Comparison of ENCODE assay signal across 8 cellular contexts in the genomic region with DNA sequence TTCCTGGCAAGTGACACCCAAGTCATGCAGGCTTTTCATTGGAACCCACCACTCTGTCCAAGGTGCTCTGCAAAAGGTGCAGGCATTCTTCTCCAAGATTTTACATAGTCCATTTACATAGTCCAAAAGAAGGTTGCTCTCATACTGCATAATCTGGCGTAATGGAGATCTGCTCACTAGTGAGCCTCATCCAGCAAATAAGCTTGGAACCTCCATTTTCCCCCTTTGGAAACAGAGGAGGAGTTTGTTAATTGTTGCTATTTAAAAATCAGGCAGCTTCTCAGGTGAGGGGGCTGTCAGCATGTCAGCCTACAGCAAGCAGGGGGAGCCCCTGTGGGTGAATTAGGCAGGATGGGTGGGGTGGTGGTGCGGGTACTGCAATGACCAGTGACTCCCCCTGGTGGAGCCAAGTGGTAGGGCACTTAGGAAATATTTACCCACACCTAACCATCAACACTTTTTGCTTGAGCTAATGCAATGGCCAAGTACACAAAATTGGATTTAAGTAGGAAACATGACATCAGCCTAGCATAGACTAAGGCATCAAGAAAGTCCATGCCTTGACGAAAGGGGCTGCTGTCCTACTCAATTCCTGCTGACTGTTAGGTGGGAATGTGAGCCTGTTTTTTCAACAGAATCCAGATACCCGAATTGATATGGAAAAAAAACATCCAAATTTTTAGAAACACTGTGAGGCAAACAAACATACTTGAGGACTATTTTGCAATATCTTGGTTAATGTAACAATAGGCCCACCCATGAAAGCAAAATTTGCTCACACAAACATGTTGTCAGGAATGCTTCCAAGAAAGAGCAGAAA.
DNase-seq lines count a peak whose midpoint lies in the region; ATAC-seq, FAIRE-seq and TF ChIP-seq lines count a peak whose summit lies in the region.

No MANE protein-coding gene starts in this region.

- H4K20me1 ChIP-seq in HCT116 (ENCODE audit: insufficient read depth), result no peaks in the 10 kb centered on the region; the same call in 1 of the 2 replicates
- H4K20me1 ChIP-seq in HepG2 (ENCODE audit: insufficient read depth, low read length), result peaks cover 48% of the 10 kb centered on the region

- H3K27me3 ChIP-seq in HCT116 (ENCODE audit: insufficient read depth, low read length), result no peaks in the 10 kb centered on the region
- no peaks in the 10 kb centered on the region for H3K27me3 ChIP-seq in HepG2 (ENCODE audit: control insufficient read depth in 1 of 2, insufficient read depth in 2 of 2, low read length in 2 of 2)

- H3K4me3 ChIP-seq in HCT116 (replicated peaks in 1 of 2; ENCODE audit: low read depth in 1 of 2, low read length in 2 of 2) (no peak overlapping the region), choroid plexus epithelial cell (ENCODE audit: low read depth, low read length) (no peak overlapping the region), HepG2 (replicated peaks in 1 of 3; ENCODE audit: insufficient read depth in 1 of 3, low read depth in 2 of 3, low read length in 3 of 3) (no peak overlapping the region)

- FAIRE-seq in HepG2 (lab: Jason Lieb, UNC), result peak; percentile 82

- intact Hi-C loops in HCT116 (cut with micrococcal nuclease) (loop anchor here (2.0 to 5.0 kb wide), 2 partner anchors 37 to 140 kb away; no protein-coding TSS in a partner anchor), HepG2 (cut with micrococcal nuclease; ENCODE audit: unreplicated experiment) (loop anchor here (1.0 kb wide), 1 partner anchor 39 kb away; no protein-coding TSS in a partner anchor)

- ATAC-seq in HCT116 (peak; percentile 97), HepG2 (peak; percentile 93)

- WGBS in HepG2 (ENCODE audit: low lambda C conversion rate), result 81% methylated on average over 3 of the region's 4 CpGs

- BruUV-seq in HCT116 (replicated peaks; lab: Mats Ljungman, UMichigan) (no TSS peak), HepG2 (replicated peaks; lab: Mats Ljungman, UMichigan) (no TSS peak)

- H3K9ac ChIP-seq in HCT116 (ENCODE audit: low read length) (no peak overlapping the region), HepG2 (ENCODE audit: insufficient read depth, low read depth, low read length) (no peak overlapping the region)

- H3K27ac ChIP-seq in HCT116 (ENCODE audit: low read depth, low read length) (no peak overlapping the region), HepG2 (ENCODE audit: extremely low read length, insufficient read depth, low read length) (no peak overlapping the region)

- TF ChIP-seq RAD21 in HCT116 (IDR thresholded peaks at IDR 0.05; ENCODE audit: low read depth), result peak; percentile 61
- TF ChIP-seq RAD21 in HepG2 (CRISPR knock-in tag; IDR thresholded peaks at IDR 0.05), result peak; percentile 54

- TF ChIP-seq EP300 in HepG2 (IDR thresholded peaks at IDR 0.05; ENCODE audit: low read depth in 2 of 2, low read length in 2 of 2) (no peak), HepG2 (CRISPR knock-in tag; IDR thresholded peaks at IDR 0.05; ENCODE audit: borderline replicate concordance) (no peak)

- CTCF ChIA-PET in HCT116 (lab: Charles Lee) (interaction anchor here (0.5 to 1.7 kb wide), 25 partner anchors 9 to 1977 kb away, joined by 3 to 16 read pairs (median 4); partner anchors contain the start of gene CHRM4), HepG2 (lab: Yijun Ruan, JAX; ENCODE audit: low intra/inter-chr PET ratio, low total read pairs) (interaction anchor here (0.8 to 2.7 kb wide), 3 partner anchors 10 to 140 kb away, joined by 3 to 13 read pairs (median 9); no protein-coding TSS in a partner anchor)

- DNase-seq in DMS53 treated with DMSO at 0.1 percent for 48 hours (lab: John Stamatoyannopoulos, UW; ENCODE audit: unreplicated experiment) (peak; percentile 29), HCT116 (ENCODE audit: low read depth, low spot score) (peak; percentile 49), NCI-H2171 (lab: John Stamatoyannopoulos, UW) (peak; percentile 32), choroid plexus epithelial cell (ENCODE audit: low read depth) (peak; percentile 73), HepG2 (ENCODE audit: low spot score) (peak; percentile 55), SKM-1 (lab: John Stamatoyannopoulos, UW; ENCODE audit: unreplicated experiment) (no peak)
- peak; percentile 68 to 76 for DNase-seq in activated CD4-positive, alpha-beta T cell treated with anti-CD3 and anti-CD28 coated beads for 4 hours
- DNase-seq in stimulated activated CD4-positive, alpha-beta T cell treated with anti-CD3 and anti-CD28 coated beads, TNF-alpha, amount 100 ng/mL, for 48 hours (ENCODE audit: low read depth in 3 of 3), result peak; percentile 55 to 70 (median 64)

- in situ Hi-C loops in HepG2 (cut with HindIII; ENCODE audit: extremely low pct_ligation_motif_present, low pct_unique_long_range_greater_than_20kb), result no loop called here

- no peaks in the 10 kb centered on the region for H3K9me2 ChIP-seq in HCT116 (ENCODE audit: insufficient read depth)

- peaks cover 74% of the 10 kb centered on the region for H3K79me2 ChIP-seq in HCT116 (ENCODE audit: insufficient read depth, low read length)
- peaks cover 90% of the 10 kb centered on the region for H3K79me2 ChIP-seq in HepG2 (ENCODE audit: insufficient read depth, low read length)

- RAD21 ChIA-PET in HCT116 (lab: Charles Lee; ENCODE audit: low non-redundant PET in 1 of 2, low total read pairs in 2 of 2, uncharacterized antibody in 2 of 2, unreplicated experiment in 2 of 2), result interaction anchor here in 1 of 2 experiments (0.8 kb wide), 1 partner anchor 141 kb away, joined by 3 read pairs; no protein-coding TSS in a partner anchor

- peaks cover 0 to 4% of the 10 kb centered on the region in 2 experiments; a peak in 1 of 4 replicates for H3K4me1 ChIP-seq in HCT116 (ENCODE audit: control insufficient read depth in 1 of 2, insufficient read depth in 2 of 2, low read length in 2 of 2)
- H3K4me1 ChIP-seq in HepG2 (ENCODE audit: insufficient read depth, low read length), result peaks cover 23% of the 10 kb centered on the region

- peak; percentile 90 to 96 (median 93) for TF ChIP-seq CTCF in HCT116 (IDR thresholded peaks at IDR 0.05 in 2 of 3, conservative IDR thresholded peaks at IDR 0.05 in 1 of 3; ENCODE audit: borderline replicate concordance in 1 of 3, insufficient read depth in 1 of 3, low read depth in 2 of 3, low read length in 2 of 3)
- TF ChIP-seq CTCF in choroid plexus epithelial cell (conservative IDR thresholded peaks at IDR 0.05; ENCODE audit: low read depth, low read length), result peak; percentile 95
- TF ChIP-seq CTCF in HepG2 (CRISPR knock-in tag; IDR thresholded peaks at IDR 0.05), result peak; percentile 87

- H3K9me3 ChIP-seq in HCT116 (ENCODE audit: control insufficient read depth in 1 of 2, insufficient read depth in 1 of 2, low read depth in 1 of 2, low read length in 2 of 2) (no peaks in the 10 kb centered on the region), HepG2 (ENCODE audit: low read length) (no peaks in the 10 kb centered on the region)

- TF ChIP-seq POLR2A in HCT116 (IDR thresholded peaks at IDR 0.05; ENCODE audit: borderline replicate concordance, extremely low read depth, insufficient read depth, insufficient read length), result no peak
- TF ChIP-seq POLR2A in HepG2 (IDR thresholded peaks at IDR 0.05; ENCODE audit: insufficient read depth in 1 of 2, low read depth in 2 of 2, low read length in 2 of 2), result no peak

- POLR2A ChIA-PET in HCT116 (lab: Charles Lee) (no interaction called here), HepG2 (lab: Yijun Ruan, JAX) (interaction anchor here (1.0 to 1.3 kb wide), 2 partner anchors 25 to 87 kb away, joined by 3 to 4 read pairs; no protein-coding TSS in a partner anchor)

- H3K36me3 ChIP-seq in HCT116 (ENCODE audit: control insufficient read depth in 1 of 2, insufficient read depth in 2 of 2, low read length in 2 of 2) (no peaks in the 10 kb centered on the region), HepG2 (replicated peaks in 1 of 2; ENCODE audit: control insufficient read depth in 1 of 2, insufficient read depth in 2 of 2, low read length in 2 of 2) (peaks cover 3 to 5% of the 10 kb centered on the region in 2 experiments; a peak in 3 of 5 replicates)

- H2AFZ ChIP-seq in HCT116 (ENCODE audit: low read depth, low read length, poor library complexity, severe bottlenecking) (no peak overlapping the region), HepG2 (ENCODE audit: low read length) (no peak overlapping the region)

- H3K4me2 ChIP-seq in HCT116 (ENCODE audit: low read length) (no peak overlapping the region), HepG2 (ENCODE audit: low read depth, low read length) (no peak overlapping the region)

TF ChIP-seq in HCT116, 20 proteins besides CTCF, POLR2A, EP300 and RAD21 (continues in another document):
- no peak for TF ChIP-seq YY1 (IDR thresholded peaks at IDR 0.05; ENCODE audit: extremely low read depth, insufficient replicate concordance, low read depth, low read length)

TF ChIP-seq in HepG2, 621 proteins besides CTCF, POLR2A, EP300 and RAD21 (continues in another document):
- TF ChIP-seq HMGXB4 (CRISPR knock-in tag; IDR thresholded peaks at IDR 0.05; ENCODE audit: borderline replicate concordance in 1 of 2, low read depth in 1 of 2), result 0 out of 4 replicates have a peak, but pooled peaks of 1 of the 2 experiments have one; percentile 24
- 0 out of 2 replicates have a peak, but pooled peaks have one; percentile 16 for TF ChIP-seq SOX5 (CRISPR knock-in tag; IDR thresholded peaks at IDR 0.05; ENCODE audit: borderline replicate concordance)
- peak; percentile 42; the same call in 1 of the 2 replicates for TF ChIP-seq REPIN1 (CRISPR knock-in tag; IDR thresholded peaks at IDR 0.05; ENCODE audit: borderline replicate concordance, low read depth)
- 0 out of 2 replicates have a peak, but pooled peaks have one; percentile 32 for TF ChIP-seq SMYD3 (CRISPR knock-in tag; IDR thresholded peaks at IDR 0.05)
